Comparison of ENCODE assay signal across 8 cellular contexts in genomic region chr11:2401436-2401984, GRCh38. TPM values are rescaled to one million over a fixed set of nuclear protein-coding genes. Genes with fewer than 3 reads are reported as not detected.
DNase-seq lines count a peak whose midpoint lies in the region.

No MANE protein-coding gene starts in this region.

- peaks cover 21% of the 10 kb centered on the region for H3K36me3 ChIP-seq in iPS-20b (ENCODE audit: insufficient read depth, low read depth, low read length)

- peak overlapping the region; percentile 25 for H3K27ac ChIP-seq in iPS-20b (ENCODE audit: low read length)
- peak overlapping the region; percentile 86 for H3K27ac ChIP-seq in substantia nigra (ENCODE audit: low read depth, low read length, poor library complexity, severe bottlenecking)

- H3K36me3 Mint-ChIP-seq in T-helper 2 cell treated with Interferon-gamma antibody and Interleukin-4, amounts not matched to agents 5 μg/mL and 100 μg/mL, for 36 hours (ENCODE audit: low read depth), result peaks cover 15% of the 10 kb centered on the region
- H3K36me3 Mint-ChIP-seq in activated T-helper 2 cell treated with anti-CD3 and anti-CD28 coated beads, Interferon-gamma antibody, Interleukin-2, Interleukin-4, amounts not matched to agents 10 μg/mL and 5 μg/mL and 100 μg/mL, durations not matched to agents 14 hours and 24 hours and 36 hours (ENCODE audit: low read depth), result peaks cover 24% of the 10 kb centered on the region

- H3K4me1 ChIP-seq in iPS-20b (ENCODE audit: insufficient read depth, low read length), result no peaks in the 10 kb centered on the region; the same call in 1 of the 2 replicates

- H3K27me3 ChIP-seq in iPS-20b (ENCODE audit: insufficient read depth, low read length), result no peaks in the 10 kb centered on the region

- peaks cover 6% of the 10 kb centered on the region for H3K4me1 Mint-ChIP-seq in T-helper 2 cell treated with Interferon-gamma antibody and Interleukin-4, amounts not matched to agents 5 μg/mL and 100 μg/mL, for 36 hours (ENCODE audit: low read depth)
- peaks cover 8% of the 10 kb centered on the region for H3K4me1 Mint-ChIP-seq in activated T-helper 2 cell treated with anti-CD3 and anti-CD28 coated beads, Interferon-gamma antibody, Interleukin-2, Interleukin-4, amounts not matched to agents 10 μg/mL and 5 μg/mL and 100 μg/mL, durations not matched to agents 14 hours and 24 hours and 36 hours (ENCODE audit: low read depth)

- DNase-seq in T-helper 2 cell treated with Interferon-gamma antibody and Interleukin-4, amounts not matched to agents 5 μg/mL and 100 μg/mL, for 36 hours (ENCODE audit: low spot score), result no peak
- DNase-seq in T-helper 2 cell (no peak), substantia nigra (lab: John Stamatoyannopoulos, UW) (no peak), NCI-H146 (lab: John Stamatoyannopoulos, UW) (no peak), anterior cingulate cortex (lab: John Stamatoyannopoulos, UW) (no peak)
- no peak for DNase-seq in activated T-helper 2 cell treated with anti-CD3 and anti-CD28 coated beads, Interferon-gamma antibody, Interleukin-2, Interleukin-4, amounts not matched to agents 10 μg/mL and 5 μg/mL and 100 μg/mL, durations not matched to agents 14 hours and 24 hours and 36 hours (ENCODE audit: low spot score)
- no peak for DNase-seq in stimulated activated CD4-positive, alpha-beta T cell treated with anti-CD3 and anti-CD28 coated beads, Interleukin-1b, Interleukin-23, amount 100 ng/mL, for 48 hours

- peak overlapping the region; percentile 86 for H3K4me3 Mint-ChIP-seq in T-helper 2 cell treated with Interferon-gamma antibody and Interleukin-4, amounts not matched to agents 5 μg/mL and 100 μg/mL, for 36 hours
- H3K4me3 Mint-ChIP-seq in activated T-helper 2 cell treated with anti-CD3 and anti-CD28 coated beads, Interferon-gamma antibody, Interleukin-2, Interleukin-4, amounts not matched to agents 10 μg/mL and 5 μg/mL and 100 μg/mL, durations not matched to agents 14 hours and 24 hours and 36 hours (ENCODE audit: low read depth), result peak overlapping the region; percentile 95

- no peaks in the 10 kb centered on the region for H3K9me3 Mint-ChIP-seq in T-helper 2 cell treated with Interferon-gamma antibody and Interleukin-4, amounts not matched to agents 5 μg/mL and 100 μg/mL, for 36 hours
- H3K9me3 Mint-ChIP-seq in activated T-helper 2 cell treated with anti-CD3 and anti-CD28 coated beads, Interferon-gamma antibody, Interleukin-2, Interleukin-4, amounts not matched to agents 10 μg/mL and 5 μg/mL and 100 μg/mL, durations not matched to agents 14 hours and 24 hours and 36 hours, result no peaks in the 10 kb centered on the region

- no peaks in the 10 kb centered on the region for H3K27me3 Mint-ChIP-seq in T-helper 2 cell treated with Interferon-gamma antibody and Interleukin-4, amounts not matched to agents 5 μg/mL and 100 μg/mL, for 36 hours (ENCODE audit: low read depth)
- H3K27me3 Mint-ChIP-seq in activated T-helper 2 cell treated with anti-CD3 and anti-CD28 coated beads, Interferon-gamma antibody, Interleukin-2, Interleukin-4, amounts not matched to agents 10 μg/mL and 5 μg/mL and 100 μg/mL, durations not matched to agents 14 hours and 24 hours and 36 hours (ENCODE audit: low read depth), result no peaks in the 10 kb centered on the region

- peak overlapping the region; percentile 99 for H3K4me3 ChIP-seq in iPS-20b (ENCODE audit: low read length)

- H3K9ac ChIP-seq in iPS-20b (ENCODE audit: low read depth, low read length), result peak overlapping the region; percentile 99

- no peaks in the 10 kb centered on the region for H3K9me3 ChIP-seq in iPS-20b (ENCODE audit: insufficient read depth, low read depth, low read length)

- H3K27ac Mint-ChIP-seq in T-helper 2 cell treated with Interferon-gamma antibody and Interleukin-4, amounts not matched to agents 5 μg/mL and 100 μg/mL, for 36 hours, result peak overlapping the region; percentile 88
- peak overlapping the region; percentile 77 for H3K27ac Mint-ChIP-seq in activated T-helper 2 cell treated with anti-CD3 and anti-CD28 coated beads, Interferon-gamma antibody, Interleukin-2, Interleukin-4, amounts not matched to agents 10 μg/mL and 5 μg/mL and 100 μg/mL, durations not matched to agents 14 hours and 24 hours and 36 hours

- intact Hi-C loops in activated T-helper 2 cell treated with anti-CD3 and anti-CD28 coated beads, Interferon-gamma antibody, Interleukin-2, Interleukin-4, amounts not matched to agents 10 μg/mL and 5 μg/mL and 100 μg/mL, durations not matched to agents 14 hours and 24 hours and 36 hours (cut with micrococcal nuclease), result loop anchor here (5.0 to 10.0 kb wide), 3 partner anchors 204 to 1396 kb away; partner anchors contain the start of genes BRSK2 and NUP98

RNA-seq across cellular contexts. Expression of gene TSSC4, which starts 1.0 kb away (rescaled TPM):
- 46.6 and 48.9 TPM in 2 replicates for total RNA-seq in activated T-helper 2 cell treated with anti-CD3 and anti-CD28 coated beads, Interferon-gamma antibody, Interleukin-2, Interleukin-4, amounts not matched to agents 10 μg/mL and 5 μg/mL and 100 μg/mL, durations not matched to agents 14 hours and 24 hours and 36 hours

RNA-seq across cellular contexts. Expression of gene CD81, which starts 24.4 kb away (rescaled TPM):
- total RNA-seq in activated T-helper 2 cell treated with anti-CD3 and anti-CD28 coated beads, Interferon-gamma antibody, Interleukin-2, Interleukin-4, amounts not matched to agents 10 μg/mL and 5 μg/mL and 100 μg/mL, durations not matched to agents 14 hours and 24 hours and 36 hours, result 211 and 219 TPM in 2 replicates

RNA-seq across cellular contexts. Expression of gene TRPM5, which starts 42.8 kb away (rescaled TPM):
- not detected in 2 replicates for total RNA-seq in activated T-helper 2 cell treated with anti-CD3 and anti-CD28 coated beads, Interferon-gamma antibody, Interleukin-2, Interleukin-4, amounts not matched to agents 10 μg/mL and 5 μg/mL and 100 μg/mL, durations not matched to agents 14 hours and 24 hours and 36 hours

RNA-seq across cellular contexts. Expression of gene KCNQ1, which starts 43.3 kb away (rescaled TPM):
- 3.4 and 4.0 TPM in 2 replicates for total RNA-seq in activated T-helper 2 cell treated with anti-CD3 and anti-CD28 coated beads, Interferon-gamma antibody, Interleukin-2, Interleukin-4, amounts not matched to agents 10 μg/mL and 5 μg/mL and 100 μg/mL, durations not matched to agents 14 hours and 24 hours and 36 hours
